Comparison of ENCODE assay signal across 20 cellular contexts in the genomic region with DNA sequence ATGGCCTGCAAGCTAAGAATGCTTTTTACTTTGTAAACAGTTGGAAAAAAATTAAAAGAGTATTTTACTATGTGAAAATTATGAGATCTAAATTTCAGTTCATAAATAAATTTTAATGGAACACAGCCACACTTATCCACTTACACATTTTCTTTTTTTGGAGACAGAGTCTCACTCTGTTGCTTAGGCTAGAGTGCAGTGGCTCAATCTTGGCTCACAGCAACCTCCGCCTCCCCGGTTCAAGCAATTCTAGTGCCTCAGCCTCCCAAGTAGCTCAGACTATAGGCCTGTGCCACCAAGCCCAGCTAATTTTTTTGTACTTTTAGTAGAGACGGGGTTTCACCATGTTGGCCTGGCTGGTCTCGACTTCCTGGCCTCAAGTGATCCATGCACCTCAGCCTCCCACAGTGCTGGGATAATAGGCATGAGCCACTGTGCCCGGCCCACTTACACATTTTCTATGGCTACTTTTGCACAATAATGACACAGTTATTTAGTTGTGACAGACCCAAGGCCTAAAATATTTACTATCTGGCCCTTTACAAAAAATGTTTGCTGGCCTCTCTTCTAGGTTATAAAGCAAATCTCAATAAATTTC.
A peak's percentile ranks its signal among the peaks of the same experiment; 100 is the strongest.
DNase-seq lines count a peak whose midpoint lies in the region; ATAC-seq and TF ChIP-seq lines count a peak whose summit lies in the region.
"Had no signal": no experiment of that assay in that cellular context is flagged by ENCODE, and none has a peak within 500 bp of the region (broad histone marks: within the 10 kb centered on the region; RNA-seq: fewer than 3 reads in every experiment).

No MANE protein-coding gene starts in this region.

- H3K4me3 Mint-ChIP-seq in GM23338 (0 out of 3 replicates have a peak overlapping the region, but pooled peaks have one; percentile 10), endodermal cell (no peak overlapping the region), neural progenitor cell (no peak overlapping the region)
- H3K4me3 Mint-ChIP-seq: CD14-positive monocyte; CD4-positive, alpha-beta memory T cell; HFFc6; IgD-negative memory B cell had no signal

- peak; percentile 73 for ATAC-seq in GM23338
- ATAC-seq: HepG2 had no signal

- H3K9me3 Mint-ChIP-seq in GM23338 (no peaks in the 10 kb centered on the region), endodermal cell (no peaks in the 10 kb centered on the region), neural progenitor cell (peaks cover 10% of the 10 kb centered on the region)
- H3K9me3 Mint-ChIP-seq: CD14-positive monocyte; CD4-positive, alpha-beta memory T cell; HFFc6; IgD-negative memory B cell had no signal

- H3K27ac ChIP-seq in GM23338 (ENCODE audit: low read depth) (no peak overlapping the region), HUES6 (ENCODE audit: low read depth, low read length) (0 out of 2 replicates have a peak overlapping the region, but pooled peaks have one; percentile 56), endodermal cell (ENCODE audit: low read depth, low read length) (peak overlapping the region; percentile 33), neural progenitor cell (no peak overlapping the region)
- H3K27ac ChIP-seq: BLaER1 had no signal

- no peaks in the 10 kb centered on the region for H3K27me3 ChIP-seq in GM23338 (ENCODE audit: insufficient read depth)
- no peaks in the 10 kb centered on the region for H3K27me3 ChIP-seq in HUES6 (ENCODE audit: control insufficient read depth, insufficient read depth, low read length)
- H3K27me3 ChIP-seq in endodermal cell (ENCODE audit: control insufficient read depth, insufficient read depth, low read length, poor library complexity, severe bottlenecking) = no peaks in the 10 kb centered on the region
- no peaks in the 10 kb centered on the region for H3K27me3 ChIP-seq in neural progenitor cell
- H3K27me3 ChIP-seq: BLaER1 had no signal

- H3K36me3 ChIP-seq in GM23338 (ENCODE audit: insufficient read depth) = no peaks in the 10 kb centered on the region
- H3K36me3 ChIP-seq in HUES6 (ENCODE audit: control insufficient read depth, insufficient read depth, low read length) = no peaks in the 10 kb centered on the region
- H3K36me3 ChIP-seq in endodermal cell (ENCODE audit: control insufficient read depth, insufficient read depth, low read length) = peaks cover 6% of the 10 kb centered on the region
- H3K36me3 ChIP-seq in neural progenitor cell = no peaks in the 10 kb centered on the region

- H3K27me3 Mint-ChIP-seq in GM23338 (ENCODE audit: insufficient read depth, low read depth, poor library complexity) (no peaks in the 10 kb centered on the region), endodermal cell (ENCODE audit: insufficient read depth) (no peaks in the 10 kb centered on the region), neural progenitor cell (ENCODE audit: insufficient read depth, low read depth) (peaks cover 4% of the 10 kb centered on the region)
- H3K27me3 Mint-ChIP-seq: CD4-positive, alpha-beta memory T cell; IgD-negative memory B cell had no signal

- WGBS in endodermal cell (ENCODE audit: insufficient coverage in 1 of 2, insufficient read length in 1 of 2), 2 experiments = 64 to 80% methylated on average over 5 of the region's 5 CpGs

- no peaks in the 10 kb centered on the region for H3F3A ChIP-seq in GM23338 (replicated peaks; ENCODE audit: low read depth)
- H3F3A ChIP-seq in neural progenitor cell (ENCODE audit: low read depth) = no peaks in the 10 kb centered on the region

- peak overlapping the region; percentile 44 for H3K4me2 ChIP-seq in GM23338
- H3K4me2 ChIP-seq in neural progenitor cell = peak overlapping the region; percentile 21
- H3K4me2 ChIP-seq: BLaER1 had no signal

- DNase-seq in GM23338 (ENCODE audit: low spot score) = no peak
- no peak for DNase-seq in endodermal cell
- no peak for DNase-seq in neural progenitor cell (ENCODE audit: low spot score)
- no peak for DNase-seq in NCI-H82 (lab: John Stamatoyannopoulos, UW)
- DNase-seq in central memory CD4-positive, alpha-beta T cell = no peak
- no peak for DNase-seq in COLO668 (lab: John Stamatoyannopoulos, UW; ENCODE audit: unreplicated experiment)
- no peak for DNase-seq in activated effector memory CD4-positive, alpha-beta T cell treated with Interleukin-2 at 50 U/mL for 16 hours
- DNase-seq: 8988T; Calu3; CD4-positive, alpha-beta memory T cell; DMS79 treated with DMSO at 0.1 percent for 48 hours; GF-D8; HCEC 1CT; HFFc6; KBM-7 had no signal

- H3K9ac ChIP-seq in HUES6 (ENCODE audit: low read length) = no peak overlapping the region
- H3K9ac ChIP-seq in endodermal cell (ENCODE audit: extremely low read depth, low read length, poor library complexity, severe bottlenecking) = no peak overlapping the region
- no peak overlapping the region for H3K9ac ChIP-seq in neural progenitor cell
- H3K9ac ChIP-seq: BLaER1 had no signal

- H3K4me3 ChIP-seq in GM23338 = peak overlapping the region; percentile 16; the same call in 1 of the 2 replicates
- no peak overlapping the region for H3K4me3 ChIP-seq in HUES6 (ENCODE audit: low read depth, low read length)
- H3K4me3 ChIP-seq in endodermal cell (ENCODE audit: low read length) = no peak overlapping the region
- H3K4me3 ChIP-seq in neural progenitor cell = no peak overlapping the region
- H3K4me3 ChIP-seq: BLaER1 had no signal

- H2AFZ ChIP-seq in GM23338 = no peak overlapping the region
- no peak overlapping the region for H2AFZ ChIP-seq in neural progenitor cell (replicated peaks)

- H4K20me1 ChIP-seq in GM23338 (replicated peaks; ENCODE audit: insufficient read depth) = no peaks in the 10 kb centered on the region
- H4K20me1 ChIP-seq in neural progenitor cell (ENCODE audit: low read depth) = no peaks in the 10 kb centered on the region
- H4K20me1 ChIP-seq: BLaER1 had no signal

- no peak for TF ChIP-seq CTCF in GM23338 (conservative IDR thresholded peaks at IDR 0.05; ENCODE audit: low read depth in 2 of 2)
- no peak for TF ChIP-seq CTCF in endodermal cell (conservative IDR thresholded peaks at IDR 0.05)
- TF ChIP-seq CTCF in neural progenitor cell (IDR thresholded peaks at IDR 0.05) = no peak

- H3K36me3 Mint-ChIP-seq in GM23338 (ENCODE audit: low read depth) = no peaks in the 10 kb centered on the region
- no peaks in the 10 kb centered on the region for H3K36me3 Mint-ChIP-seq in endodermal cell (ENCODE audit: low read depth)
- H3K36me3 Mint-ChIP-seq in neural progenitor cell = peaks cover 10% of the 10 kb centered on the region

- H3K4me1 Mint-ChIP-seq in GM23338 = peaks cover 16% of the 10 kb centered on the region
- no peaks in the 10 kb centered on the region for H3K4me1 Mint-ChIP-seq in endodermal cell
- H3K4me1 Mint-ChIP-seq in neural progenitor cell = peaks cover 14% of the 10 kb centered on the region
- H3K4me1 Mint-ChIP-seq: CD4-positive, alpha-beta memory T cell; IgD-negative memory B cell had no signal

- H3K9me3 ChIP-seq in HUES6 (ENCODE audit: control insufficient read depth, insufficient read depth, low read depth, low read length) = no peaks in the 10 kb centered on the region
- no peaks in the 10 kb centered on the region for H3K9me3 ChIP-seq in endodermal cell (ENCODE audit: control insufficient read depth, low read length)
- no peaks in the 10 kb centered on the region for H3K9me3 ChIP-seq in neural progenitor cell (ENCODE audit: low read depth)
- H3K9me3 ChIP-seq: BLaER1 had no signal

- H3K4me1 ChIP-seq in GM23338 (ENCODE audit: insufficient read depth) (peaks cover 17% of the 10 kb centered on the region), HUES6 (ENCODE audit: control insufficient read depth, insufficient read depth, low read length) (peaks cover 13% of the 10 kb centered on the region), endodermal cell (ENCODE audit: control insufficient read depth, insufficient read depth, low read length) (no peaks in the 10 kb centered on the region), neural progenitor cell (peaks cover 19% of the 10 kb centered on the region)
- H3K4me1 ChIP-seq: BLaER1 had no signal

- peaks cover 3% of the 10 kb centered on the region; the same call in 1 of the 2 replicates for H3K9me2 ChIP-seq in GM23338 (ENCODE audit: insufficient read depth)

- H3K27ac Mint-ChIP-seq in GM23338 (peak overlapping the region; percentile 92), endodermal cell (no peak overlapping the region), neural progenitor cell (no peak overlapping the region)
- H3K27ac Mint-ChIP-seq: CD4-positive, alpha-beta memory T cell; HFFc6; IgD-negative memory B cell had no signal

- H3K79me2 ChIP-seq in GM23338 (replicated peaks; ENCODE audit: insufficient read depth) (no peaks in the 10 kb centered on the region), neural progenitor cell (ENCODE audit: low read depth) (no peaks in the 10 kb centered on the region)

TF ChIP-seq in GM23338, 12 proteins besides CTCF, POLR2A, EP300 and RAD21 (continues in another document):
- TF ChIP-seq NANOG (IDR thresholded peaks at IDR 0.05; ENCODE audit: borderline replicate concordance) = no peak
- no peak for TF ChIP-seq JUNB (IDR thresholded peaks at IDR 0.05; ENCODE audit: unreplicated experiment)
- no peak for TF ChIP-seq REST (IDR thresholded peaks at IDR 0.05; ENCODE audit: unreplicated experiment)
- no peak for TF ChIP-seq EZH2phosphoT487 (IDR thresholded peaks at IDR 0.05; ENCODE audit: unreplicated experiment)
- TF ChIP-seq CREB1 (CRISPR knock-in tag; IDR thresholded peaks at IDR 0.05; ENCODE audit: low read depth) = no peak
- TF ChIP-seq POLR2AphosphoS5 (IDR thresholded peaks at IDR 0.05; ENCODE audit: low read depth) = no peak

Comparison
In these comparisons a context has a peak if more than half of its experiments do, and no peak if none do; other contexts are left out.
1. H3K27ac ChIP-seq: peak in HUES6 (single experiment) and endodermal cell (single experiment); none in GM23338 (single experiment) and neural progenitor cell (single experiment).